Comparison of ENCODE assay signal across 1 cellular context in the genomic region with DNA sequence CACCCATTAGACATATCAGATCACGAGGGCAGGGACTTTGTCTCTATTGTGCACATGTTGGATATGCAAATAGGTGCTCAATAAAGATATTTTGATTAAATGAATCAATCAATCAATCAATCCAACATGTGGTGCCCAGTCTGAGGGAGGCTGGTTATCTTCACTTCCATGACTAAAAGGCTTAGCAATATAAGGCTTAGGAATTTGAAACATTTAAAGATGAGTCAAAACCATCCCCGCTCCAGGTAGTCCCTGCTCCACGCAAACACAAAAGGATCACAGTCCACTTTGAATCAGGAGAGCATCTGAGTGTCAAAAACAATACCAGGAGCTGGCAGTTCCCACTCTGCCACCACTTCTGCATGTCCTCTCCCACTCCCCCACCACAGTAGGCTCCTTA.
TF ChIP-seq lines count a peak whose summit lies in the region.

No MANE protein-coding gene starts in this region.

TF ChIP-seq in HepG2, 621 proteins besides CTCF, POLR2A, EP300 and RAD21 (continued from another document and continues in another):
- TF ChIP-seq, protein P1, sequence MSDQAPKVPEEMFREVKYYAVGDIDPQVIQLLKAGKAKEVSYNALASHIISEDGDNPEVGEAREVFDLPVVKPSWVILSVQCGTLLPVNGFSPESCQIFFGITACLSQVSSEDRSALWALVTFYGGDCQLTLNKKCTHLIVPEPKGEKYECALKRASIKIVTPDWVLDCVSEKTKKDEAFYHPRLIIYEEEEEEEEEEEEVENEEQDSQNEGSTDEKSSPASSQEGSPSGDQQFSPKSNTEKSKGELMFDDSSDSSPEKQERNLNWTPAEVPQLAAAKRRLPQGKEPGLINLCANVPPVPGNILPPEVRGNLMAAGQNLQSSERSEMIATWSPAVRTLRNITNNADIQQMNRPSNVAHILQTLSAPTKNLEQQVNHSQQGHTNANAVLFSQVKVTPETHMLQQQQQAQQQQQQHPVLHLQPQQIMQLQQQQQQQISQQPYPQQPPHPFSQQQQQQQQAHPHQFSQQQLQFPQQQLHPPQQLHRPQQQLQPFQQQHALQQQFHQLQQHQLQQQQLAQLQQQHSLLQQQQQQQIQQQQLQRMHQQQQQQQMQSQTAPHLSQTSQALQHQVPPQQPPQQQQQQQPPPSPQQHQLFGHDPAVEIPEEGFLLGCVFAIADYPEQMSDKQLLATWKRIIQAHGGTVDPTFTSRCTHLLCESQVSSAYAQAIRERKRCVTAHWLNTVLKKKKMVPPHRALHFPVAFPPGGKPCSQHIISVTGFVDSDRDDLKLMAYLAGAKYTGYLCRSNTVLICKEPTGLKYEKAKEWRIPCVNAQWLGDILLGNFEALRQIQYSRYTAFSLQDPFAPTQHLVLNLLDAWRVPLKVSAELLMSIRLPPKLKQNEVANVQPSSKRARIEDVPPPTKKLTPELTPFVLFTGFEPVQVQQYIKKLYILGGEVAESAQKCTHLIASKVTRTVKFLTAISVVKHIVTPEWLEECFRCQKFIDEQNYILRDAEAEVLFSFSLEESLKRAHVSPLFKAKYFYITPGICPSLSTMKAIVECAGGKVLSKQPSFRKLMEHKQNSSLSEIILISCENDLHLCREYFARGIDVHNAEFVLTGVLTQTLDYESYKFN (CRISPR knock-in tag; conservative IDR thresholded peaks at IDR 0.05) = peak; percentile 68
- TF ChIP-seq, protein P2, sequence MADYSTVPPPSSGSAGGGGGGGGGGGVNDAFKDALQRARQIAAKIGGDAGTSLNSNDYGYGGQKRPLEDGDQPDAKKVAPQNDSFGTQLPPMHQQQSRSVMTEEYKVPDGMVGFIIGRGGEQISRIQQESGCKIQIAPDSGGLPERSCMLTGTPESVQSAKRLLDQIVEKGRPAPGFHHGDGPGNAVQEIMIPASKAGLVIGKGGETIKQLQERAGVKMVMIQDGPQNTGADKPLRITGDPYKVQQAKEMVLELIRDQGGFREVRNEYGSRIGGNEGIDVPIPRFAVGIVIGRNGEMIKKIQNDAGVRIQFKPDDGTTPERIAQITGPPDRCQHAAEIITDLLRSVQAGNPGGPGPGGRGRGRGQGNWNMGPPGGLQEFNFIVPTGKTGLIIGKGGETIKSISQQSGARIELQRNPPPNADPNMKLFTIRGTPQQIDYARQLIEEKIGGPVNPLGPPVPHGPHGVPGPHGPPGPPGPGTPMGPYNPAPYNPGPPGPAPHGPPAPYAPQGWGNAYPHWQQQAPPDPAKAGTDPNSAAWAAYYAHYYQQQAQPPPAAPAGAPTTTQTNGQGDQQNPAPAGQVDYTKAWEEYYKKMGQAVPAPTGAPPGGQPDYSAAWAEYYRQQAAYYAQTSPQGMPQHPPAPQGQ (CRISPR knock-in tag; IDR thresholded peaks at IDR 0.05; ENCODE audit: borderline replicate concordance) = no peak
- TF ChIP-seq CHCHD3 (CRISPR knock-in tag; IDR thresholded peaks at IDR 0.05) (no peak), SOX13 (IDR thresholded peaks at IDR 0.05) (no peak), SOX13 (CRISPR knock-in tag; conservative IDR thresholded peaks at IDR 0.05 in 1 of 2, IDR thresholded peaks at IDR 0.05 in 1 of 2) (peak in 1 of 2 experiments; percentile 48; a peak in 2 of 4 replicates), ZNF563 (CRISPR knock-in tag; IDR thresholded peaks at IDR 0.05) (no peak), DPF2 (CRISPR knock-in tag; IDR thresholded peaks at IDR 0.05; ENCODE audit: borderline replicate concordance, low read depth) (no peak), GMEB2 (CRISPR knock-in tag; IDR thresholded peaks at IDR 0.05; ENCODE audit: low read depth) (no peak), ZNF773 (CRISPR knock-in tag; IDR thresholded peaks at IDR 0.05; ENCODE audit: borderline replicate concordance) (no peak), SKIL (CRISPR knock-in tag; IDR thresholded peaks at IDR 0.05; ENCODE audit: borderline replicate concordance) (no peak), XBP1 (CRISPR knock-in tag; IDR thresholded peaks at IDR 0.05) (no peak), FOXA1 (IDR thresholded peaks at IDR 0.05) (no peak), FOXA1 (CRISPR knock-in tag; IDR thresholded peaks at IDR 0.05) (no peak), AGO1 (IDR thresholded peaks at IDR 0.05; ENCODE audit: low read depth, low read length, poor library complexity, severe bottlenecking) (no peak), ZFP36L2 (CRISPR knock-in tag; IDR thresholded peaks at IDR 0.05) (no peak), ARNTL (CRISPR knock-in tag; IDR thresholded peaks at IDR 0.05) (no peak), PAWR (CRISPR knock-in tag; IDR thresholded peaks at IDR 0.05; ENCODE audit: borderline replicate concordance) (no peak), NFRKB (IDR thresholded peaks at IDR 0.05) (no peak), ZNF550 (CRISPR knock-in tag; IDR thresholded peaks at IDR 0.05; ENCODE audit: borderline replicate concordance) (no peak), ZNF672 (CRISPR knock-in tag; IDR thresholded peaks at IDR 0.05) (no peak), ZKSCAN1 (IDR thresholded peaks at IDR 0.05; ENCODE audit: low read length) (peak; percentile 47; the same call in 1 of the 2 replicates), POLR2AphosphoS5 (IDR thresholded peaks at IDR 0.05; ENCODE audit: low read depth, low read length) (no peak), SIN3A (IDR thresholded peaks at IDR 0.05; ENCODE audit: borderline replicate concordance, low read depth, low read length) (no peak), SOX5 (CRISPR knock-in tag; IDR thresholded peaks at IDR 0.05; ENCODE audit: borderline replicate concordance) (peak; percentile 60; the same call in 1 of the 2 replicates), MIXL1 (CRISPR knock-in tag; IDR thresholded peaks at IDR 0.05) (no peak), NFE2 (CRISPR knock-in tag; IDR thresholded peaks at IDR 0.05) (no peak), NAIF1 (CRISPR knock-in tag; IDR thresholded peaks at IDR 0.05; ENCODE audit: borderline replicate concordance) (no peak), MTA1 (CRISPR knock-in tag; IDR thresholded peaks at IDR 0.05; ENCODE audit: borderline replicate concordance) (no peak), ZFP36 (IDR thresholded peaks at IDR 0.05; ENCODE audit: borderline replicate concordance, low read depth, low read length, partially characterized antibody) (no peak), TCF7 (IDR thresholded peaks at IDR 0.05; ENCODE audit: low read depth) (no peak), RXRA (CRISPR knock-in tag; IDR thresholded peaks at IDR 0.05) (no peak), AHDC1 (CRISPR knock-in tag; IDR thresholded peaks at IDR 0.05; ENCODE audit: borderline replicate concordance) (0 out of 2 replicates have a peak, but pooled peaks have one; percentile 53), MXD4 (CRISPR knock-in tag; IDR thresholded peaks at IDR 0.05) (no peak), ZNF782 (CRISPR knock-in tag; IDR thresholded peaks at IDR 0.05; ENCODE audit: borderline replicate concordance) (no peak), ZFP91 (CRISPR knock-in tag; IDR thresholded peaks at IDR 0.05; ENCODE audit: borderline replicate concordance) (no peak)
- TF ChIP-seq, protein P3, sequence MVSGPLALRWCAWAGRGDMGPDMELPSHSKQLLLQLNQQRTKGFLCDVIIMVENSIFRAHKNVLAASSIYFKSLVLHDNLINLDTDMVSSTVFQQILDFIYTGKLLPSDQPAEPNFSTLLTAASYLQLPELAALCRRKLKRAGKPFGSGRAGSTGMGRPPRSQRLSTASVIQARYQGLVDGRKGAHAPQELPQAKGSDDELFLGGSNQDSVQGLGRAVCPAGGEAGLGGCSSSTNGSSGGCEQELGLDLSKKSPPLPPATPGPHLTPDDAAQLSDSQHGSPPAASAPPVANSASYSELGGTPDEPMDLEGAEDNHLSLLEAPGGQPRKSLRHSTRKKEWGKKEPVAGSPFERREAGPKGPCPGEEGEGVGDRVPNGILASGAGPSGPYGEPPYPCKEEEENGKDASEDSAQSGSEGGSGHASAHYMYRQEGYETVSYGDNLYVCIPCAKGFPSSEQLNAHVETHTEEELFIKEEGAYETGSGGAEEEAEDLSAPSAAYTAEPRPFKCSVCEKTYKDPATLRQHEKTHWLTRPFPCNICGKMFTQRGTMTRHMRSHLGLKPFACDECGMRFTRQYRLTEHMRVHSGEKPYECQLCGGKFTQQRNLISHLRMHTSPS (CRISPR knock-in tag; IDR thresholded peaks at IDR 0.05; ENCODE audit: low read depth) = no peak
- TF ChIP-seq, protein P4, sequence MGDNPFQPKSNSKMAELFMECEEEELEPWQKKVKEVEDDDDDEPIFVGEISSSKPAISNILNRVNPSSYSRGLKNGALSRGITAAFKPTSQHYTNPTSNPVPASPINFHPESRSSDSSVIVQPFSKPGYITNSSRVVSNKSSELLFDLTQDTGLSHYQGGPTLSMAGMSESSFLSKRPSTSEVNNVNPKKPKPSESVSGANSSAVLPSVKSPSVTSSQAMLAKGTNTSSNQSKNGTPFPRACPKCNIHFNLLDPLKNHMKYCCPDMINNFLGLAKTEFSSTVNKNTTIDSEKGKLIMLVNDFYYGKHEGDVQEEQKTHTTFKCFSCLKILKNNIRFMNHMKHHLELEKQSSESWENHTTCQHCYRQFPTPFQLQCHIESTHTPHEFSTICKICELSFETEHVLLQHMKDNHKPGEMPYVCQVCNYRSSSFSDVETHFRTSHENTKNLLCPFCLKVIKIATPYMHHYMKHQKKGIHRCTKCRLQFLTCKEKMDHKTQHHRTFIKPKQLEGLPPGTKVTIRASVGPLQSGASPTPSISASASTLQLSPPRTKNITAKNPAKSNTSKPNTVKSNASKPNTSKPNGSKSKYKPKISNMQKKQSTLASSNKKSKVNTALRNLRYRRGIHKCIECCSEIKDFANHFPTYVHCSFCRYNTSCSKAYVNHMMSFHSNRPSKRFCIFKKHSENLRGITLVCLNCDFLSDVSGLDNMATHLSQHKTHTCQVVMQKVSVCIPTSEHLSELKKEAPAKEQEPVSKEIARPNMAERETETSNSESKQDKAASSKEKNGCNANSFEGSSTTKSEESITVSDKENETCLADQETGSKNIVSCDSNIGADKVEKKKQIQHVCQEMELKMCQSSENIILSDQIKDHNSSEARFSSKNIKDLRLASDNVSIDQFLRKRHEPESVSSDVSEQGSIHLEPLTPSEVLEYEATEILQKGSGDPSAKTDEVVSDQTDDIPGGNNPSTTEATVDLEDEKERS (CRISPR knock-in tag; IDR thresholded peaks at IDR 0.05) = no peak
